8 cellular contexts compared by ENCODE assay signal in the genomic region with DNA sequence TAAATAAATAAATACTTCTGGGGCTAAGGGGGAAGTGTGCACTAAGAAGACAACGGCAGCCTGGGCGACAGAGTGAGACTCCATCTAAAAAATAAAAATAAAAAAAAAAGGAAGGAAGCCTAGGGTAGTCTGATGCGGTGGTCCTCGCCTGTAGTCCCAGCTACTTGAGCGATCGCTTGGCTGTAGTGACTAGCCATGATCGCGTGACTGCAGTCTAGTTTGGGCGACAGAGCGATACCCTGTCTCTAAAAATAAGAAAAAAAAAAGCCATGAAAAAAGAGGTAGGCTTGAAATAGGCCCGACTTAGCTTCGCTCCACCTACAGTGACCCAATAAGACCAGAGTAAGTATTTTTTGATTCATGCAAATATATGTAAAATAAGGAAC. TPM values are rescaled to one million over a fixed set of nuclear protein-coding genes. Genes with fewer than 3 reads are reported as not detected.
A peak's percentile ranks its signal among the peaks of the same experiment; 100 is the strongest.
DNase-seq lines count a peak whose midpoint lies in the region; ATAC-seq and TF ChIP-seq lines count a peak whose summit lies in the region.
"Had no signal": no experiment of that assay in that cellular context is flagged by ENCODE, and none has a peak within 500 bp of the region (broad histone marks: within the 10 kb centered on the region; RNA-seq: fewer than 3 reads in every experiment).

No MANE protein-coding gene starts in this region.

- ATAC-seq in GM19395 (IDR thresholded peaks at IDR 0.05; ENCODE audit: unreplicated experiment) (peak; percentile 28), HG03460 (IDR thresholded peaks at IDR 0.05; ENCODE audit: unreplicated experiment) (peak; percentile 10), body of pancreas (no peak)

- peaks cover 0 to 5% of the 10 kb centered on the region in 2 donors for H3K36me3 ChIP-seq in body of pancreas (replicated peaks in 1 of 2; ENCODE audit: insufficient read depth in 1 of 2, low read depth in 2 of 2)
- peaks cover 8 to 15% (median 13%) of the 10 kb centered on the region in 3 donors for H3K36me3 ChIP-seq in skeletal muscle tissue (ENCODE audit: control insufficient read depth in 3 of 3, insufficient read depth in 3 of 3, low read length in 3 of 3)
- H3K36me3 ChIP-seq in SJCRH30, result peaks cover 9% of the 10 kb centered on the region

- H3K9me3 ChIP-seq in body of pancreas (no peaks in the 10 kb centered on the region), skeletal muscle tissue (ENCODE audit: control insufficient read depth in 3 of 3, low read length in 3 of 3) (no peaks in the 10 kb centered on the region), SJCRH30 (replicated peaks) (no peaks in the 10 kb centered on the region)

- H3K9ac ChIP-seq in skeletal muscle tissue (ENCODE audit: low read depth in 1 of 3, low read length in 3 of 3), result no peak overlapping the region

- H3K4me1 ChIP-seq in body of pancreas, result peaks cover 13% of the 10 kb centered on the region
- H3K4me1 ChIP-seq in skeletal muscle tissue (ENCODE audit: control insufficient read depth in 3 of 3, insufficient read depth in 3 of 3, low read length in 3 of 3), result peaks cover 8 to 11% (median 9%) of the 10 kb centered on the region in 3 donors
- no peaks in the 10 kb centered on the region for H3K4me1 ChIP-seq in SJCRH30

- H3K27me3 ChIP-seq in body of pancreas (no peaks in the 10 kb centered on the region), skeletal muscle tissue (ENCODE audit: control insufficient read depth in 3 of 3, insufficient read depth in 3 of 3, low read length in 3 of 3) (no peaks in the 10 kb centered on the region), SJCRH30 (no peaks in the 10 kb centered on the region)

- no peak for TF ChIP-seq POLR2A in body of pancreas (IDR thresholded peaks at IDR 0.05)

- H3K27ac ChIP-seq in body of pancreas, result peak overlapping the region in 3 of 4 donors; percentile 29 to 72 (median 71)
- peak overlapping the region; percentile 64 for H3K27ac ChIP-seq in skeletal muscle tissue (ENCODE audit: low read depth, low read length)
- H3K27ac ChIP-seq in SJCRH30, result no peak overlapping the region

- no peak overlapping the region for H3K4me3 ChIP-seq in body of pancreas
- peak overlapping the region in 2 of 3 donors; percentile 84 to 92 for H3K4me3 ChIP-seq in skeletal muscle tissue (ENCODE audit: low read length in 3 of 3)
- no peak overlapping the region for H3K4me3 ChIP-seq in SJCRH30

- intact Hi-C loops in body of pancreas (cut with DNase I), result no loop called here

- 62 to 80% methylated on average over 12 of the region's 12 CpGs for WGBS in body of pancreas, 2 donors

- DNase-seq in body of pancreas (no peak), HCEC 1CT (no peak), SJCRH30 (no peak)
- DNase-seq in stimulated activated CD4-positive, alpha-beta T cell treated with anti-CD3 and anti-CD28 coated beads, Interleukin-4, amount 100 ng/mL, for 1 hour, result no peak

- no peak for TF ChIP-seq CTCF in body of pancreas (IDR thresholded peaks at IDR 0.05)

RNA-seq across cellular contexts. Expression of gene BABAM1, which starts 0.7 kb away (rescaled TPM):
- total RNA-seq in body of pancreas, result 10 to 100 TPM; 45.2 to 84.6 TPM
- total RNA-seq in skeletal muscle tissue, result 64.7 TPM
- total RNA-seq in SJCRH30 (2014; rRNA removed; shearing (Covaris generic)), result 96.0 and 98.5 TPM in 2 replicates

RNA-seq across cellular contexts. Expression of gene USHBP1, which starts 2.0 kb away (rescaled TPM):
- 10 to 100 TPM in 1 of 2 donors, 1 to 10 TPM in 1; 9.2 to 10.4 TPM for total RNA-seq in body of pancreas
- 2.1 TPM for total RNA-seq in skeletal muscle tissue
- total RNA-seq in SJCRH30 (2014; rRNA removed; shearing (Covaris generic)), result 0.04 TPM in 1 of 2 replicates, not detected in the other
- total RNA-seq: epithelial cell of proximal tubule had no signal

RNA-seq across cellular contexts. Expression of gene ANKLE1, which starts 15.1 kb away (rescaled TPM):
- under 1 TPM in 1 of 2 donors, not detected in 1; 0.33 TPM for total RNA-seq in body of pancreas
- total RNA-seq in skeletal muscle tissue, result 0.52 TPM
- 0.49 and 0.66 TPM in 2 replicates for total RNA-seq in SJCRH30 (2014; rRNA removed; shearing (Covaris generic))

RNA-seq across cellular contexts. Expression of gene NR2F6, which starts 20.9 kb away (rescaled TPM):
- total RNA-seq in body of pancreas (10 to 100 TPM; 67.6 to 83.3 TPM), skeletal muscle tissue (21.9 TPM)
- 41.0 and 42.0 TPM in 2 replicates for total RNA-seq in SJCRH30 (2014; rRNA removed; shearing (Covaris generic))

RNA-seq across cellular contexts. Expression of gene ABHD8, which starts 36.6 kb away (rescaled TPM):
- total RNA-seq in body of pancreas (10 to 100 TPM; 10.2 to 12.2 TPM), skeletal muscle tissue (6.8 TPM)
- total RNA-seq in SJCRH30 (2014; rRNA removed; shearing (Covaris generic)), result 26.4 and 27.2 TPM in 2 replicates

Comparison
In these comparisons a context has a peak if more than half of its experiments do, and no peak if none do; other contexts are left out.
1. H3K4me3 ChIP-seq: peak in skeletal muscle tissue (2 of 3); none in body of pancreas (0 of 2) and SJCRH30 (single experiment).